Comparison of ENCODE assay signal across 24 cellular contexts in genomic region chrX:10117864-10118377, GRCh38. TPM values are rescaled to one million over a fixed set of nuclear protein-coding genes. Genes with fewer than 3 reads are reported as not detected.
A peak's percentile ranks its signal among the peaks of the same experiment; 100 is the strongest.
DNase-seq lines count a peak whose midpoint lies in the region; ATAC-seq and TF ChIP-seq lines count a peak whose summit lies in the region.
"Had no signal": no experiment of that assay in that cellular context is flagged by ENCODE, and none has a peak within 500 bp of the region (broad histone marks: within the 10 kb centered on the region; RNA-seq: fewer than 3 reads in every experiment).

No MANE protein-coding gene starts in this region.

- no peaks in the 10 kb centered on the region; the same call in 1 of the 2 replicates for H3K9me3 ChIP-seq in BLaER1
- H3K9me3 ChIP-seq in OCI-LY1 (ENCODE audit: low read length) = no peaks in the 10 kb centered on the region
- H3K9me3 ChIP-seq in esophagus muscularis mucosa = no peaks in the 10 kb centered on the region
- H3K9me3 ChIP-seq: body of pancreas, stomach, transverse colon had no signal

- H3K4me2 ChIP-seq in BLaER1 (peak overlapping the region; percentile 59), OCI-LY1 (ENCODE audit: low read length) (no peak overlapping the region; the same call in 1 of the 2 replicates)

- H3K36me3 ChIP-seq in BLaER1 (peaks cover 13% of the 10 kb centered on the region), OCI-LY1 (ENCODE audit: insufficient read depth, low read length) (peaks cover 19% of the 10 kb centered on the region), esophagus muscularis mucosa (peaks cover 0 to 19% (median 16%) of the 10 kb centered on the region in 4 donors)
- H3K36me3 ChIP-seq: transverse colon had no signal

- H3K79me2 ChIP-seq in OCI-LY1 (ENCODE audit: insufficient read depth, low read length) = no peaks in the 10 kb centered on the region

- H3K27ac Mint-ChIP-seq in progenitor cell of endocrine pancreas = no peak overlapping the region
- H3K27ac Mint-ChIP-seq: T-helper 1 cell treated with Interleukin-12 subunit alpha and Interleukin-12 subunit beta and Interleukin-4 antibody, amounts not matched to agents 30 μg/mL and 1 μg/mL, for 36 hours had no signal

- 92% methylated on average over 9 of the region's 9 CpGs for WGBS in esophagus muscularis mucosa

- H3K27ac ChIP-seq in BLaER1 = no peak overlapping the region
- H3K27ac ChIP-seq in OCI-LY1 (ENCODE audit: low read depth, low read length, poor library complexity, severe bottlenecking) = peak overlapping the region; percentile 42
- peak overlapping the region in 3 of 4 donors; percentile 55 to 70 (median 63) for H3K27ac ChIP-seq in esophagus muscularis mucosa (replicated peaks in 1 of 4)
- H3K27ac ChIP-seq: body of pancreas had no signal

- no peak for TF ChIP-seq POLR2A in esophagus muscularis mucosa (IDR thresholded peaks at IDR 0.05; ENCODE audit: low read depth)

- TF ChIP-seq CTCF in OCI-LY1 (IDR thresholded peaks at IDR 0.05; ENCODE audit: low read length) (no peak), esophagus muscularis mucosa (IDR thresholded peaks at IDR 0.05) (no peak), progenitor cell of endocrine pancreas (IDR thresholded peaks at IDR 0.05; ENCODE audit: unreplicated experiment) (no peak)

- H3K9ac ChIP-seq in BLaER1 = no peak overlapping the region
- H3K9ac ChIP-seq in OCI-LY1 (ENCODE audit: low read length) = no peak overlapping the region

- no peak overlapping the region for H3K4me3 Mint-ChIP-seq in progenitor cell of endocrine pancreas (ENCODE audit: low read depth)
- H3K4me3 Mint-ChIP-seq: activated T-cell treated with anti-CD3 and anti-CD28 coated beads, Interleukin-2, amount 50 U/mL, for 4 hours; T-helper 1 cell treated with Interleukin-12 subunit alpha and Interleukin-12 subunit beta and Interleukin-4 antibody, amounts not matched to agents 30 μg/mL and 1 μg/mL, for 36 hours had no signal

- H3F3A ChIP-seq in OCI-LY1 (ENCODE audit: insufficient read depth, low read length) = no peaks in the 10 kb centered on the region; the same call in 1 of the 2 replicates

- H3K27me3 ChIP-seq in BLaER1 (peaks cover 7% of the 10 kb centered on the region), OCI-LY1 (ENCODE audit: insufficient read depth, low read length) (no peaks in the 10 kb centered on the region), esophagus muscularis mucosa (no peaks in the 10 kb centered on the region)
- H3K27me3 ChIP-seq: body of pancreas, stomach, transverse colon had no signal

- H3K36me3 Mint-ChIP-seq in progenitor cell of endocrine pancreas (ENCODE audit: insufficient read depth) = peaks cover 44% of the 10 kb centered on the region

- DNase-seq in esophagus muscularis mucosa (ENCODE audit: extremely low spot score) = no peak
- DNase-seq in NCI-H187 treated with DMSO at 0.1 percent for 48 hours (lab: John Stamatoyannopoulos, UW) = no peak
- no peak for DNase-seq in mesenteric fat pad (ENCODE audit: low spot score)
- no peak for DNase-seq in progenitor cell of endocrine pancreas (ENCODE audit: low spot score, unreplicated experiment)
- DNase-seq in T-helper 2 cell = no peak
- DNase-seq: activated CD4-positive, alpha-beta T cell treated with anti-CD3 and anti-CD28 coated beads for 4 hours; activated T-cell treated with anti-CD3 and anti-CD28 coated beads, Interleukin-2, amount 50 U/mL, for 4 hours; body of pancreas; Caco-2; DMS79 treated with DMSO at 0.1 percent for 48 hours; hypothalamus; Kasumi-1; NCI-H1092; NCI-H1930; NCI-H524 treated with DMSO at 0.1 percent for 48 hours; NK-92 treated with Interleukin-12 subunit alpha and Interleukin-12 subunit beta, amount 100 ng/mL, for 24 hours; stomach; transverse colon had no signal

- peak; percentile 32 for ATAC-seq in GM18868 (IDR thresholded peaks at IDR 0.05; ENCODE audit: unreplicated experiment)
- ATAC-seq: activated T-cell treated with anti-CD3 and anti-CD28 coated beads, Interleukin-2, amount 50 U/mL, for 4 hours; body of pancreas; HCT116; HepG2 had no signal

- no peaks in the 10 kb centered on the region for H3K27me3 Mint-ChIP-seq in progenitor cell of endocrine pancreas

- H3K4me1 ChIP-seq in BLaER1 = peaks cover 89% of the 10 kb centered on the region
- peaks cover 51% of the 10 kb centered on the region for H3K4me1 ChIP-seq in OCI-LY1 (ENCODE audit: insufficient read depth, low read length, severe bottlenecking)
- peaks cover 5 to 46% (median 41%) of the 10 kb centered on the region in 4 donors for H3K4me1 ChIP-seq in esophagus muscularis mucosa
- H3K4me1 ChIP-seq: body of pancreas, Caco-2, transverse colon had no signal

- H3K9me3 Mint-ChIP-seq in progenitor cell of endocrine pancreas (ENCODE audit: low read depth) = peaks cover 43% of the 10 kb centered on the region
- H3K9me3 Mint-ChIP-seq: activated T-cell treated with anti-CD3 and anti-CD28 coated beads, Interleukin-2, amount 50 U/mL, for 4 hours; T-helper 1 cell treated with Interleukin-12 subunit alpha and Interleukin-12 subunit beta and Interleukin-4 antibody, amounts not matched to agents 30 μg/mL and 1 μg/mL, for 36 hours had no signal

- intact Hi-C loops in esophagus muscularis mucosa (cut with DNase I) = loop anchor here (2.0 kb wide), 1 partner anchor 119 kb away; no protein-coding TSS in a partner anchor

- H3K4me3 ChIP-seq in BLaER1 = no peak overlapping the region
- H3K4me3 ChIP-seq in OCI-LY1 (ENCODE audit: low read depth, low read length, poor library complexity, severe bottlenecking) = no peak overlapping the region
- H3K4me3 ChIP-seq in esophagus muscularis mucosa = no peak overlapping the region
- H3K4me3 ChIP-seq: body of pancreas, stomach, transverse colon had no signal

- H3K9me2 ChIP-seq in OCI-LY1 (ENCODE audit: low read depth, low read length) = no peaks in the 10 kb centered on the region

- no peak for TF ChIP-seq EP300 in esophagus muscularis mucosa (IDR thresholded peaks at IDR 0.05)

- H4K20me1 ChIP-seq in BLaER1 = peaks cover 20% of the 10 kb centered on the region; the same call in 1 of the 2 replicates
- H4K20me1 ChIP-seq in OCI-LY1 (ENCODE audit: insufficient read depth, low read length) = no peaks in the 10 kb centered on the region

- no peak overlapping the region for H2AFZ ChIP-seq in OCI-LY1 (ENCODE audit: low read length)

- H3K4me1 Mint-ChIP-seq in progenitor cell of endocrine pancreas (ENCODE audit: low read depth) = no peaks in the 10 kb centered on the region

RNA-seq across cellular contexts. Expression of gene CLCN4, which starts 38.9 kb away (rescaled TPM):
- total RNA-seq in esophagus muscularis mucosa (1 to 10 TPM in 2 of 4 donors, under 1 TPM in 2; 0.42 to 1.8 (median 1.1) TPM), mesenteric fat pad (2.6 TPM), progenitor cell of endocrine pancreas (14.1 and 15.2 TPM in 2 replicates)
